Comparison of ENCODE assay signal across 8 cellular contexts in genomic region chr10:24465899-24466615, GRCh38.
DNase-seq lines count a peak whose midpoint lies in the region; ATAC-seq, FAIRE-seq and TF ChIP-seq lines count a peak whose summit lies in the region.

No MANE protein-coding gene starts in this region.

- TF ChIP-seq RAD21 in HepG2 (CRISPR knock-in tag; IDR thresholded peaks at IDR 0.05) = no peak

- 0% methylated on average over 13 of the region's 13 CpGs for WGBS in HepG2 (ENCODE audit: low lambda C conversion rate)
- 76 to 77% methylated on average over 13 of the region's 13 CpGs for WGBS in thyroid gland, 2 donors

- no TSS peak for BruUV-seq in HepG2 (replicated peaks; lab: Mats Ljungman, UMichigan)

- H3K9me3 Mint-ChIP-seq in activated naive CD8-positive, alpha-beta T cell treated with anti-CD3 and anti-CD28 coated beads, Interleukin-2, amount 10 ng/mL, durations not matched to agents 7 days and 5 days = peaks cover 1% of the 10 kb centered on the region

- H3K79me2 ChIP-seq in HepG2 (ENCODE audit: insufficient read depth, low read length) = peaks cover 27% of the 10 kb centered on the region

- H3K4me3 Mint-ChIP-seq in activated naive CD8-positive, alpha-beta T cell treated with anti-CD3 and anti-CD28 coated beads, Interleukin-2, amount 10 ng/mL, durations not matched to agents 7 days and 5 days = peak overlapping the region; percentile 26

- intact Hi-C loops in HepG2 (cut with micrococcal nuclease; ENCODE audit: unreplicated experiment) = loop anchor here (10.0 kb wide), 1 partner anchor 89 kb away; no protein-coding TSS in a partner anchor
- intact Hi-C loops in thyroid gland (cut with DNase I) = no loop called here

- no peaks in the 10 kb centered on the region for H4K20me1 ChIP-seq in HepG2 (ENCODE audit: insufficient read depth, low read length)

- H3K9ac ChIP-seq in HepG2 (ENCODE audit: insufficient read depth, low read depth, low read length) = peak overlapping the region; percentile 75

- peak overlapping the region; percentile 72 for H2AFZ ChIP-seq in HepG2 (ENCODE audit: low read length)

- ATAC-seq in GM21515 (IDR thresholded peaks at IDR 0.05; ENCODE audit: unreplicated experiment) = peak; percentile 46
- ATAC-seq in activated naive CD8-positive, alpha-beta T cell treated with anti-CD3 and anti-CD28 coated beads, Interleukin-2, amount 10 ng/mL, durations not matched to agents 7 days and 5 days (ENCODE audit: low read depth) = peak; percentile 48
- ATAC-seq in HepG2 = peak; percentile 96

- DNase-seq in Daoy (ENCODE audit: low read depth) (peak; percentile 88), MG63 (peak; percentile 82), HepG2 (ENCODE audit: low spot score) (peak; percentile 92), thyroid gland (peak in 1 of 2 donors; percentile 25), NCI-H2171 treated with DMSO at 0.1 percent for 48 hours (lab: John Stamatoyannopoulos, UW) (no peak), NCI-H1436 (lab: John Stamatoyannopoulos, UW) (no peak)
- no peak for DNase-seq in activated naive CD8-positive, alpha-beta T cell treated with anti-CD3 and anti-CD28 coated beads, Interleukin-2, amount 10 ng/mL, durations not matched to agents 7 days and 5 days

- peak overlapping the region; percentile 24 for H3K27ac Mint-ChIP-seq in activated naive CD8-positive, alpha-beta T cell treated with anti-CD3 and anti-CD28 coated beads, Interleukin-2, amount 10 ng/mL, durations not matched to agents 7 days and 5 days

- CTCF ChIA-PET in HepG2 (lab: Yijun Ruan, JAX; ENCODE audit: low intra/inter-chr PET ratio, low total read pairs) = no interaction called here

- no peaks in the 10 kb centered on the region for H3K36me3 Mint-ChIP-seq in activated naive CD8-positive, alpha-beta T cell treated with anti-CD3 and anti-CD28 coated beads, Interleukin-2, amount 10 ng/mL, durations not matched to agents 7 days and 5 days

- H3K27me3 Mint-ChIP-seq in activated naive CD8-positive, alpha-beta T cell treated with anti-CD3 and anti-CD28 coated beads, Interleukin-2, amount 10 ng/mL, durations not matched to agents 7 days and 5 days = peaks cover 9% of the 10 kb centered on the region

- H3K4me2 ChIP-seq in HepG2 (ENCODE audit: low read depth, low read length) = peak overlapping the region; percentile 95

- TF ChIP-seq CTCF in HepG2 (CRISPR knock-in tag; IDR thresholded peaks at IDR 0.05) (no peak), thyroid gland (IDR thresholded peaks at IDR 0.05) (no peak)

- peaks cover 21% of the 10 kb centered on the region for H3K4me1 Mint-ChIP-seq in activated naive CD8-positive, alpha-beta T cell treated with anti-CD3 and anti-CD28 coated beads, Interleukin-2, amount 10 ng/mL, durations not matched to agents 7 days and 5 days

- H3K9me3 ChIP-seq in MG63 (no peaks in the 10 kb centered on the region), HepG2 (ENCODE audit: low read length) (no peaks in the 10 kb centered on the region), thyroid gland (no peaks in the 10 kb centered on the region)

- TF ChIP-seq EP300 in HepG2 (IDR thresholded peaks at IDR 0.05; ENCODE audit: low read depth in 2 of 2, low read length in 2 of 2) (peak in 1 of 2 experiments; percentile 13; a peak in 1 of 4 replicates), HepG2 (CRISPR knock-in tag; IDR thresholded peaks at IDR 0.05; ENCODE audit: borderline replicate concordance) (no peak)

- H3K36me3 ChIP-seq in MG63 = no peaks in the 10 kb centered on the region
- H3K36me3 ChIP-seq in HepG2 (replicated peaks in 1 of 2; ENCODE audit: control insufficient read depth in 1 of 2, insufficient read depth in 2 of 2, low read length in 2 of 2) = peaks cover 0 to 4% of the 10 kb centered on the region in 2 experiments; a peak in 2 of 5 replicates
- H3K36me3 ChIP-seq in thyroid gland = no peaks in the 10 kb centered on the region

- peak; percentile 97 for FAIRE-seq in HepG2 (lab: Jason Lieb, UNC)

- H3K4me3 ChIP-seq in MG63 (peak overlapping the region; percentile 53), HepG2 (replicated peaks in 1 of 3; ENCODE audit: insufficient read depth in 1 of 3, low read depth in 2 of 3, low read length in 3 of 3) (peak overlapping the region; percentile 63 to 72 (median 67)), thyroid gland (replicated peaks in 1 of 3) (no peak overlapping the region)

- POLR2A ChIA-PET in activated naive CD8-positive, alpha-beta T cell treated with anti-CD3 and anti-CD28 coated beads, Interleukin-2, amount 10 ng/mL, durations not matched to agents 7 days and 5 days (lab: Charles Lee) = no interaction called here
- POLR2A ChIA-PET in HepG2 (lab: Yijun Ruan, JAX) = interaction anchor here (1.1 to 2.2 kb wide), 4 partner anchors 8 to 24 kb away, joined by 3 to 8 read pairs (median 4); no protein-coding TSS in a partner anchor

- in situ Hi-C loops in HepG2 (cut with HindIII; ENCODE audit: extremely low pct_ligation_motif_present, low pct_unique_long_range_greater_than_20kb) = no loop called here

- no peaks in the 10 kb centered on the region for H3K27me3 ChIP-seq in MG63
- no peaks in the 10 kb centered on the region for H3K27me3 ChIP-seq in HepG2 (ENCODE audit: control insufficient read depth in 1 of 2, insufficient read depth in 2 of 2, low read length in 2 of 2)
- H3K27me3 ChIP-seq in thyroid gland = no peaks in the 10 kb centered on the region

- TF ChIP-seq POLR2A in HepG2 (IDR thresholded peaks at IDR 0.05; ENCODE audit: insufficient read depth in 1 of 2, low read depth in 2 of 2, low read length in 2 of 2) = peak; percentile 62 to 72
- no peak for TF ChIP-seq POLR2A in thyroid gland (IDR thresholded peaks at IDR 0.05)

- H3K4me1 ChIP-seq in HepG2 (ENCODE audit: insufficient read depth, low read length) (peaks cover 53% of the 10 kb centered on the region), thyroid gland (peaks cover 55 to 62% of the 10 kb centered on the region in 2 donors)

- H3K27ac ChIP-seq in HepG2 (ENCODE audit: extremely low read length, insufficient read depth, low read length) (peak overlapping the region; percentile 94), thyroid gland (peak overlapping the region; percentile 37 to 92 (median 87))

TF ChIP-seq in HepG2, 621 proteins besides CTCF, POLR2A, EP300 and RAD21 (continues in another document):
- TF ChIP-seq DZIP1 (CRISPR knock-in tag; IDR thresholded peaks at IDR 0.05) (no peak), ZNF878 (CRISPR knock-in tag; IDR thresholded peaks at IDR 0.05) (no peak), ARID4A (CRISPR knock-in tag; IDR thresholded peaks at IDR 0.05; ENCODE audit: borderline replicate concordance) (peak; percentile 48; the same call in 1 of the 2 replicates), SALL2 (CRISPR knock-in tag; IDR thresholded peaks at IDR 0.05) (0 out of 2 replicates have a peak, but pooled peaks have one; percentile 28), ZSCAN20 (CRISPR knock-in tag; IDR thresholded peaks at IDR 0.05; ENCODE audit: borderline replicate concordance) (peak; percentile 47; the same call in 1 of the 2 replicates), NCOR1 (IDR thresholded peaks at IDR 0.05; ENCODE audit: borderline replicate concordance, low read length) (0 out of 2 replicates have a peak, but pooled peaks have one; percentile 33), BRCA1 (CRISPR knock-in tag; IDR thresholded peaks at IDR 0.05) (peak; percentile 66; the same call in 1 of the 2 replicates)

Comparison
In these comparisons a context has a peak if more than half of its experiments do, and no peak if none do; other contexts are left out.
1. DNase-seq: peak in Daoy (single experiment), MG63 (single experiment) and HepG2 (single experiment); none in activated naive CD8-positive, alpha-beta T cell treated with anti-CD3 and anti-CD28 coated beads, Interleukin-2, amount 10 ng/mL, durations not matched to agents 7 days and 5 days (single experiment), NCI-H2171 treated with DMSO at 0.1 percent for 48 hours (single experiment) and NCI-H1436 (single experiment).
2. ATAC-seq: peak in every context shown above with its lines; median percentile 96 in HepG2; 48 in activated naive CD8-positive, alpha-beta T cell treated with anti-CD3 and anti-CD28 coated beads, Interleukin-2, amount 10 ng/mL, durations not matched to agents 7 days and 5 days; 46 in GM21515.
3. H3K4me3 ChIP-seq: peak in MG63 (single experiment) and HepG2 (3 of 3); none in thyroid gland (0 of 3).
4. POLR2A ChIP-seq: peak in HepG2 (2 of 2); none in thyroid gland (0 of 2).